In the genomic region with DNA sequence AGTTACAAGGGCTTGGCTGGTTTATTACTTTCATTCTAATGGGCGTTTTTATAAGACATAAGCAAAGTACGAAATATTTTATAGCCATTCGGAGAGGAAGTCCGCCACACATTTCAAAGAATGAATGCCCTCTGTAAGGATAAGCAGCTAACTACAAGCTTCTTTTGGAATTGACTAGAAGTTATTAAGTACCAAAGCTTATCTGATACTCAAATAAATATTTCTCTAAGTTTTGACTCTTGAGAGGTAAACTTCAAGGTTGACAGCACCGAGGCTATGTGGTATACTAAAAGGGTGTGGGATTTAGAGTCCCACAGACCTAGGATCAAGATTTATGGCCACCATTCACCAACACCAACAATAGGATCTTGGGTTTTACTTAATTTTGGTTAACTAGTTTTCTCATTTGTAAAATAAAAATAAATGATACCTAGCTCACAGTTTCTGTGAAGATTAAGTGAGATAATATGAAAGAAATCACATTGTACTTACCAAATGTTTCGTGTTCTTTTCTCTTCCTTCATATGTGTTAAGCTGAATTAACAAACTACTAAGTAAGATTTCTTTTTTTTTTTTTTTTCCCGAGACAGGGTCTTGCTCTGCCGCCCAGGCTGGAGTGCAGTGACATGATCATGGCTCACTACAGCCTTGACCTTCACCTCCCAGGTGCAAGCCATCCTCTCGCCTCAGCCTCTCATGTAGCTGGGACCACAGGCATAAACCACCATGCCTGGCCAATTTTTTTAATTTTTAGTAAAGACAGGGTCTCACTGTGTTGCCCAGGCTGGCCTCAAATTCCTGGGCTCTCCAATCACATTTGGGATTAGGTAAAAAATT, we compare ENCODE assay signal across 20 cellular contexts. TPM values are rescaled to one million over a fixed set of nuclear protein-coding genes. Genes with fewer than 3 reads are reported as not detected.
A peak's percentile ranks its signal among the peaks of the same experiment; 100 is the strongest.
DNase-seq lines count a peak whose midpoint lies in the region; ATAC-seq and TF ChIP-seq lines count a peak whose summit lies in the region.
"Had no signal": no experiment of that assay in that cellular context is flagged by ENCODE, and none has a peak within 500 bp of the region (broad histone marks: within the 10 kb centered on the region; RNA-seq: fewer than 3 reads in every experiment).

No MANE protein-coding gene starts in this region.

- H3K4me3 ChIP-seq in Caco-2 (ENCODE audit: low read depth, low read length) (no peak overlapping the region), Peyer's patch (no peak overlapping the region), neuronal stem cell (ENCODE audit: low read length in 2 of 2) (no peak overlapping the region), H7 (ENCODE audit: insufficient read depth, low read depth, low read length) (no peak overlapping the region), aorta (ENCODE audit: low read length in 2 of 2) (no peak overlapping the region)
- H3K4me3 ChIP-seq: BLaER1 treated with 17β-estradiol and CSF1 and Interleukin-3, amounts not matched to agents 10 nM and 100 nM; left ventricle myocardium inferior; SJCRH30; suprapubic skin had no signal

- BruUV-seq in Caco-2 (replicated peaks; lab: Mats Ljungman, UMichigan), result no TSS peak

- peak overlapping the region in 3 of 4 donors; percentile 65 to 92 (median 86) for H3K27ac ChIP-seq in Peyer's patch
- H3K27ac ChIP-seq in epithelial cell of prostate, result peak overlapping the region; percentile 27
- H3K27ac ChIP-seq in neuronal stem cell (replicated peaks; ENCODE audit: low read length), result no peak overlapping the region
- no peak overlapping the region for H3K27ac ChIP-seq in aorta (ENCODE audit: low read depth in 1 of 2, low read length in 2 of 2)
- H3K27ac ChIP-seq: BLaER1 treated with 17β-estradiol and CSF1 and Interleukin-3, amounts not matched to agents 10 nM and 100 nM; left ventricle myocardium inferior; SJCRH30; suprapubic skin had no signal

- H2BK12ac ChIP-seq in neuronal stem cell (ENCODE audit: low read length), result no peak overlapping the region

- H3K9me3 Mint-ChIP-seq in Caco-2 (ENCODE audit: unreplicated experiment), result no peaks in the 10 kb centered on the region
- H3K9me3 Mint-ChIP-seq: activated naive CD4-positive, alpha-beta T cell treated with anti-CD3 and anti-CD28 coated beads, Interleukin-2, amount 10 ng/mL, durations not matched to agents 7 days and 5 days had no signal

- peak; percentile 71 to 92 for TF ChIP-seq POLR2A in Peyer's patch (IDR thresholded peaks at IDR 0.05)

- H3K4me3 Mint-ChIP-seq in Caco-2 (ENCODE audit: unreplicated experiment), result no peak overlapping the region
- H3K4me3 Mint-ChIP-seq: activated naive CD4-positive, alpha-beta T cell treated with anti-CD3 and anti-CD28 coated beads, Interleukin-2, amount 10 ng/mL, durations not matched to agents 7 days and 5 days had no signal

- H3K27me3 ChIP-seq in Caco-2 (replicated peaks; ENCODE audit: control insufficient read depth, insufficient read depth, low read length), result no peaks in the 10 kb centered on the region
- no peaks in the 10 kb centered on the region for H3K27me3 ChIP-seq in Peyer's patch
- H3K27me3 ChIP-seq in neuronal stem cell (ENCODE audit: control insufficient read depth in 3 of 3, insufficient read depth in 3 of 3, low read depth in 1 of 3, low read length in 3 of 3), result no peaks in the 10 kb centered on the region
- H3K27me3 ChIP-seq in H7 (ENCODE audit: control insufficient read depth, insufficient read depth, low read length), result no peaks in the 10 kb centered on the region
- H3K27me3 ChIP-seq in aorta (ENCODE audit: control insufficient read depth in 1 of 2, insufficient read depth in 2 of 2, low read length in 1 of 2), result no peaks in the 10 kb centered on the region
- H3K27me3 ChIP-seq: BLaER1 treated with 17β-estradiol and CSF1 and Interleukin-3, amounts not matched to agents 10 nM and 100 nM; SJCRH30; suprapubic skin had no signal

- H3K4ac ChIP-seq in neuronal stem cell (ENCODE audit: low read length), result no peak overlapping the region

- ATAC-seq in left ventricle myocardium superior (no peak), GM18517 (IDR thresholded peaks at IDR 0.05; ENCODE audit: unreplicated experiment) (no peak), aorta (ENCODE audit: low FRiP score) (no peak)
- ATAC-seq: activated CD4-positive, CD25-positive, alpha-beta regulatory T cell treated with anti-CD3 and anti-CD28 coated beads, Interleukin-2, amount 50 U/mL, for 24 hours had no signal

- no peak overlapping the region for H3K14ac ChIP-seq in neuronal stem cell (ENCODE audit: low read length)

- TF ChIP-seq CTCF in Caco-2 (IDR thresholded peaks at IDR 0.05; ENCODE audit: insufficient read depth in 1 of 2, low read depth in 1 of 2, low read length in 1 of 2, severe bottlenecking in 1 of 2, unreplicated experiment in 1 of 2) (no peak), Peyer's patch (IDR thresholded peaks at IDR 0.05) (peak in 1 of 6 experiments; percentile 19)

- CTCF ChIA-PET in Caco-2 (lab: Charles Lee), result interaction anchor here (0.9 to 1.4 kb wide), 2 partner anchors 10 to 33 kb away, joined by 3 to 10 read pairs; no protein-coding TSS in a partner anchor

- H3K4me1 Mint-ChIP-seq in Caco-2 (ENCODE audit: low read depth, unreplicated experiment), result peaks cover 16% of the 10 kb centered on the region
- H3K4me1 Mint-ChIP-seq: activated naive CD4-positive, alpha-beta T cell treated with anti-CD3 and anti-CD28 coated beads, Interleukin-2, amount 10 ng/mL, durations not matched to agents 7 days and 5 days had no signal

- no peak overlapping the region for H2BK5ac ChIP-seq in neuronal stem cell (ENCODE audit: low read length)

- peak overlapping the region; percentile 60 for H2AFZ ChIP-seq in neuronal stem cell (ENCODE audit: low read length)

- H3K9me3 ChIP-seq in Caco-2 (no peaks in the 10 kb centered on the region), Peyer's patch (no peaks in the 10 kb centered on the region), neuronal stem cell (replicated peaks in 1 of 2; ENCODE audit: control insufficient read depth in 2 of 2, insufficient read depth in 1 of 2, low read depth in 1 of 2, low read length in 2 of 2) (no peaks in the 10 kb centered on the region), aorta (ENCODE audit: control insufficient read depth, low read length) (no peaks in the 10 kb centered on the region)
- H3K9me3 ChIP-seq: BLaER1 treated with 17β-estradiol and CSF1 and Interleukin-3, amounts not matched to agents 10 nM and 100 nM; left ventricle myocardium inferior; SJCRH30; suprapubic skin had no signal

- H4K91ac ChIP-seq in neuronal stem cell (ENCODE audit: low read depth, low read length, poor library complexity), result no peak overlapping the region

- no peaks in the 10 kb centered on the region for H3K36me3 Mint-ChIP-seq in Caco-2 (ENCODE audit: insufficient read depth, unreplicated experiment)
- H3K36me3 Mint-ChIP-seq: activated naive CD4-positive, alpha-beta T cell treated with anti-CD3 and anti-CD28 coated beads, Interleukin-2, amount 10 ng/mL, durations not matched to agents 7 days and 5 days had no signal

- no peak overlapping the region for H2AK5ac ChIP-seq in neuronal stem cell (ENCODE audit: low read depth, low read length)

- H4K8ac ChIP-seq in neuronal stem cell (ENCODE audit: low read depth, low read length), result no peak overlapping the region

- no CpG with 5 or more reads among the region's 9 CpGs for WGBS in neuronal stem cell (ENCODE audit: extremely low coverage in 2 of 2, insufficient read length in 2 of 2, insufficient replicate concordance in 1 of 2), 2 donors
- WGBS in aorta, 2 donors, result 91 to 92% methylated on average over 9 of the region's 9 CpGs

- no peaks in the 10 kb centered on the region for H3K79me1 ChIP-seq in neuronal stem cell (ENCODE audit: low read depth, low read length)

- H3K4me1 ChIP-seq in Caco-2, result peaks cover 27% of the 10 kb centered on the region
- H3K4me1 ChIP-seq in Peyer's patch, result peaks cover 0 to 50% (median 3%) of the 10 kb centered on the region in 4 donors
- peaks cover 1 to 3% of the 10 kb centered on the region in 2 donors for H3K4me1 ChIP-seq in neuronal stem cell (ENCODE audit: control insufficient read depth in 2 of 2, insufficient read depth in 1 of 2, low read depth in 1 of 2, low read length in 2 of 2)
- peaks cover 0 to 2% of the 10 kb centered on the region in 2 donors for H3K4me1 ChIP-seq in aorta (ENCODE audit: control insufficient read depth in 1 of 2, insufficient read depth in 2 of 2, low read length in 2 of 2)
- H3K4me1 ChIP-seq: SJCRH30 had no signal

- no peak overlapping the region for H2BK120ac ChIP-seq in neuronal stem cell (ENCODE audit: low read depth, low read length)

- no peak overlapping the region for H3K4me2 ChIP-seq in neuronal stem cell (ENCODE audit: insufficient read depth, low read length, poor library complexity, severe bottlenecking)

- DNase-seq in Caco-2, result no peak
- DNase-seq in Peyer's patch, result no peak
- no peak for DNase-seq in epithelial cell of prostate (ENCODE audit: low read depth, low spot score)
- no peak for DNase-seq in neuronal stem cell (ENCODE audit: low spot score)
- DNase-seq in left ventricle myocardium superior, result no peak
- no peak for DNase-seq in H7
- no peak for DNase-seq in aorta
- DNase-seq: activated naive CD4-positive, alpha-beta T cell treated with anti-CD3 and anti-CD28 coated beads, Interleukin-2, amount 10 ng/mL, durations not matched to agents 7 days and 5 days; activated T-cell treated with anti-CD3 and anti-CD28 coated beads, Interleukin-2, amount 50 U/mL, for 48 hours; left ventricle myocardium inferior; NCI-H1092; NCI-H2029; right cardiac atrium; T-helper 2 cell had no signal

- H3K36me3 ChIP-seq in Caco-2 (ENCODE audit: control insufficient read depth, insufficient read depth, low read length) (no peaks in the 10 kb centered on the region), Peyer's patch (no peaks in the 10 kb centered on the region), neuronal stem cell (replicated peaks in 1 of 2; ENCODE audit: control insufficient read depth in 2 of 2, insufficient read depth in 2 of 2, low read length in 2 of 2) (no peaks in the 10 kb centered on the region), H7 (replicated peaks; ENCODE audit: control insufficient read depth, insufficient read depth, low read length) (no peaks in the 10 kb centered on the region), aorta (ENCODE audit: control insufficient read depth in 1 of 2, insufficient read depth in 2 of 2, low read length in 1 of 2) (no peaks in the 10 kb centered on the region)
- H3K36me3 ChIP-seq: BLaER1 treated with 17β-estradiol and CSF1 and Interleukin-3, amounts not matched to agents 10 nM and 100 nM; left ventricle myocardium inferior; SJCRH30; suprapubic skin had no signal

- POLR2A ChIA-PET in Caco-2 (lab: Charles Lee), result interaction anchor here (1.0 kb wide), 1 partner anchor 10 kb away, joined by 4 read pairs; no protein-coding TSS in a partner anchor

- no peak overlapping the region for H3K23ac ChIP-seq in neuronal stem cell (ENCODE audit: low read depth, low read length, poor library complexity)

- no peak overlapping the region for H2BK15ac ChIP-seq in neuronal stem cell (ENCODE audit: low read length)

- no peak overlapping the region for H3K9ac ChIP-seq in neuronal stem cell (ENCODE audit: low read depth, low read length, poor library complexity)
- H3K9ac ChIP-seq: BLaER1 treated with 17β-estradiol and CSF1 and Interleukin-3, amounts not matched to agents 10 nM and 100 nM had no signal

- H3K27me3 Mint-ChIP-seq in Caco-2 (ENCODE audit: insufficient read depth, unreplicated experiment), result no peaks in the 10 kb centered on the region

- no peak overlapping the region for H3K18ac ChIP-seq in neuronal stem cell (ENCODE audit: low read length)

- intact Hi-C loops in Caco-2 (cut with micrococcal nuclease; ENCODE audit: unreplicated experiment) (no loop called here), left ventricle myocardium superior (cut with micrococcal nuclease) (no loop called here), aorta (cut with DNase I) (no loop called here)

- H3K27ac Mint-ChIP-seq in Caco-2 (ENCODE audit: unreplicated experiment), result peak overlapping the region; percentile 56
- H3K27ac Mint-ChIP-seq: activated naive CD4-positive, alpha-beta T cell treated with anti-CD3 and anti-CD28 coated beads, Interleukin-2, amount 10 ng/mL, durations not matched to agents 7 days and 5 days had no signal

RNA-seq across cellular contexts. Expression of a gene that starts 14.1 kb away (rescaled TPM):
- 710 and 751 TPM in 2 replicates for total RNA-seq in Caco-2 (2022)
- total RNA-seq in Peyer's patch, result 100 to 1,000 TPM in 3 of 4 donors, 10 to 100 TPM in 1; 62.7 to 969 (median 724) TPM
- polyA plus RNA-seq in neuronal stem cell (2013, experiment 1 of 2), result 1.4 TPM
- 1.5 TPM for polyA plus RNA-seq in neuronal stem cell (2013, experiment 2 of 2)
- not detected for total RNA-seq in left ventricle myocardium superior
- 43.1 and 74.9 TPM in 2 replicates for total RNA-seq in H7 (2014; rRNA removed; shearing (Covaris generic))
- total RNA-seq in aorta, result under 1 TPM in 1 of 2 donors, not detected in 1; 0.32 TPM
- 10 to 100 TPM in 1 of 2 donors, 1 to 10 TPM in 1; 3.1 to 58.1 TPM for polyA plus RNA-seq in aorta
- total RNA-seq: HT1080, left ventricle myocardium inferior had no signal

RNA-seq across cellular contexts. Expression of a gene that starts 47.9 kb away (rescaled TPM):
- total RNA-seq in Caco-2 (2022) (70.5 and 72.5 TPM in 2 replicates), Peyer's patch (10 to 100 TPM in 1 of 4 donors, 1 to 10 TPM in 3; 5.8 to 23.1 (median 9.2) TPM), left ventricle myocardium superior (16.2 TPM), aorta (10 to 100 TPM in 1 of 2 donors, 1 to 10 TPM in 1; 5.5 to 15.4 TPM)
- 49.9 TPM for polyA plus RNA-seq in neuronal stem cell (2013, experiment 1 of 2)
- 49.3 TPM for polyA plus RNA-seq in neuronal stem cell (2013, experiment 2 of 2)
- total RNA-seq in H7 (2014; rRNA removed; shearing (Covaris generic)), result 203 and 255 TPM in 2 replicates
- polyA plus RNA-seq in aorta, result 1 to 10 TPM; 6.0 to 6.1 TPM

Comparison
In these comparisons a context has a peak if more than half of its experiments do, and no peak if none do; other contexts are left out.
1. H3K27ac ChIP-seq: peak in Peyer's patch (3 of 4) and epithelial cell of prostate (single experiment); none in neuronal stem cell (single experiment) and aorta (0 of 2).
2. RNA of a gene that starts 14.1 kb away (total RNA-seq): 62.7 to 969 TPM in Peyer's patch, 710 to 751 TPM in Caco-2 and 43.1 to 74.9 TPM in H7; 0.32 TPM in aorta and not detected in left ventricle myocardium superior (single experiment); every median in the first group is over 10 times any median in the second.